In the genomic region with DNA sequence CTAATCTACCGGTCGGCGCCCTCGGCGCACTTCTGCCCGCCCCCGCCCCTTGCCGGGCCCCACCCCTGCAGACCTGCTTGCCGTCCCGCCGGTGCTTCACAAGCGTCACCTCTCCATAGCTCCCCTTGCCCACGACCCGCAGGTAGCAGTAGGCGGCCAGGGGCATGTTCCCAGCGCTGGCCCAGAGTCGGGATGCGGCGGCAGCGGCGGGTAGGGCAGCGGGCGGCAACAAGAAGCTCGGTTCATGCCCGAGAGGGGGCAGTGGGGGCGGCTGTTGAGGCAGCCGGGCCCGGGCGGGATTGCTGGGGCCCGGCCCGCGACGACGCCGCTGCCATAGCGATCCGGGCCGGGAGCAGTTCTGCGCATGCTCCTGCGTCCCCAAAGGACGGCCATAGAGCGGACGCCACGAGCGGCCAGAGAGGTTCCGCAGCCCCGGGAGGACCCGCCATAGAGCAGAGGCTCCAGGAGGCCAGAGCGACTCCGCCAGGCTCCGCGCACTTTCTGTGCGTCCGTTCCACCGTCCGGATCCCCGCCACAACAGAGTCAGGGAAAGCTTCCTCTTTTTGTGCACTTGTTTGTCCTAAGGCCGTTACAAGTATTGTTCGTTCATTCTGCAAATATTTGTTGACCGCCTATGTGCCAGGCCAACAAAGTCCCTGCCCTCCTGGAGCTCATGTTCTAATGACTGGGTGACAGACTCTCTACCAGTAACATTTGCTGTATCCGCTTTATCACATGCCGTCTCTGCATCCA, we compare ENCODE assay signal across 8 cellular contexts. TPM values are rescaled to one million over a fixed set of nuclear protein-coding genes. Genes with fewer than 3 reads are reported as not detected.
DNase-seq lines count a peak whose midpoint lies in the region; ATAC-seq, FAIRE-seq and TF ChIP-seq lines count a peak whose summit lies in the region.

TSS of gene NEK4 (minus strand) at position 360 of the 753 bp plus-strand sequence. CDS start at position 166, 194 bp downstream.

- CTCF ChIA-PET in mammary epithelial cell (lab: Charles Lee; ENCODE audit: low non-redundant PET) = interaction anchor here (0.5 to 0.7 kb wide), 2 partner anchors 91 to 433 kb away, joined by 4 to 6 read pairs; no protein-coding TSS in a partner anchor

- intact Hi-C loops in mammary epithelial cell (cut with micrococcal nuclease) = loop anchor here (1.0 kb wide), 1 partner anchor 29 kb away; no protein-coding TSS in a partner anchor

- H3K4me1 ChIP-seq in mammary epithelial cell (ENCODE audit: insufficient read depth, low read length) (peaks cover 15% of the 10 kb centered on the region), small intestine (ENCODE audit: control insufficient read depth in 2 of 2, insufficient read depth in 1 of 2, low read depth in 1 of 2, low read length in 1 of 2) (peaks cover 2% of the 10 kb centered on the region in 2 donors)

- H3K9me3 ChIP-seq in WERI-Rb-1 (ENCODE audit: severe bottlenecking) (no peaks in the 10 kb centered on the region), mammary epithelial cell (replicated peaks; ENCODE audit: insufficient read depth, low read length) (no peaks in the 10 kb centered on the region), small intestine (ENCODE audit: control insufficient read depth, low read depth) (no peaks in the 10 kb centered on the region)

- in situ Hi-C loops in mammary epithelial cell (cut with MboI; ENCODE audit: low sequenced_read_pairs in 2 of 2) = no loop called here

- H2AFZ ChIP-seq in mammary epithelial cell (ENCODE audit: low read depth, low read length) = peak within 1 kb of the TSS; percentile 100

- H3K4me3 ChIP-seq in WERI-Rb-1 (ENCODE audit: low read depth, low read length) (peak within 1 kb of the TSS; percentile 74), mammary epithelial cell (replicated peaks in 1 of 3; ENCODE audit: insufficient read depth in 1 of 3, low read depth in 2 of 3, low read length in 3 of 3) (peak within 1 kb of the TSS; percentile 76 to 82 (median 79)), small intestine (ENCODE audit: low read depth in 1 of 2, low read length in 2 of 2) (peak within 1 kb of the TSS; percentile 70 to 85)

- ATAC-seq in GM18907 (IDR thresholded peaks at IDR 0.05; ENCODE audit: unreplicated experiment) = peak; percentile 90
- peak; percentile 83 for ATAC-seq in HG03139 (IDR thresholded peaks at IDR 0.05; ENCODE audit: unreplicated experiment)

- 1% methylated on average over 29 of the region's 62 CpGs for whole genome bisulfite sequencing in mammary epithelial cell (ENCODE audit: low coverage, missing lambda C conversion rate)
- WGBS in small intestine, 3 donors = 0 to 1% (median 0%) methylated on average over 59 to 62 of the region's 62 CpGs

- no peak for FAIRE-seq in small intestine (lab: Jason Lieb, UNC)

- H3K27me3 ChIP-seq in WERI-Rb-1 (ENCODE audit: insufficient read depth, low read depth, severe bottlenecking) (no peaks in the 10 kb centered on the region), mammary epithelial cell (ENCODE audit: insufficient read depth, low read length) (no peaks in the 10 kb centered on the region), small intestine (ENCODE audit: control insufficient read depth in 2 of 2, insufficient read depth in 2 of 2, low read length in 2 of 2) (no peaks in the 10 kb centered on the region)

- DNase-seq in AG08395 (ENCODE audit: low spot score) (peak; percentile 98), NCI-H2227 (lab: John Stamatoyannopoulos, UW; ENCODE audit: unreplicated experiment) (peak; percentile 94), WERI-Rb-1 (peak; percentile 96), mammary epithelial cell (peak; percentile 87), iPS-NIHi11 (ENCODE audit: low spot score) (peak; percentile 98), small intestine (peak; percentile 92)

- H3K9ac ChIP-seq in mammary epithelial cell (ENCODE audit: insufficient read depth, low read length) = peak within 1 kb of the TSS; percentile 76

- H3K36me3 ChIP-seq in WERI-Rb-1 = peaks cover 20% of the 10 kb centered on the region
- H3K36me3 ChIP-seq in mammary epithelial cell (ENCODE audit: insufficient read depth, low read length) = peaks cover 6% of the 10 kb centered on the region
- peaks cover 0 to 2% of the 10 kb centered on the region in 2 donors for H3K36me3 ChIP-seq in small intestine (ENCODE audit: control insufficient read depth in 2 of 2, insufficient read depth in 2 of 2, low read length in 2 of 2)

- TSS peak; percentile 68 for BruUV-seq in mammary epithelial cell (replicated peaks; lab: Mats Ljungman, UMichigan)

- TF ChIP-seq CTCF in WERI-Rb-1 (IDR thresholded peaks at IDR 0.05; ENCODE audit: low read depth, low read length) (no peak), mammary epithelial cell (conservative IDR thresholded peaks at IDR 0.05 in 1 of 2, IDR thresholded peaks at IDR 0.05 in 1 of 2; ENCODE audit: extremely low read depth in 1 of 2, insufficient read depth in 1 of 2, low read depth in 1 of 2, low read length in 2 of 2) (no peak)

- peak within 1 kb of the TSS; percentile 92 for H3K4me2 ChIP-seq in mammary epithelial cell (ENCODE audit: insufficient read depth, low read depth, low read length)

- dilution Hi-C loops in mammary epithelial cell (cut with HindIII; ENCODE audit: low sequenced_read_pairs) = no loop called here

- peak within 1 kb of the TSS; percentile 79 for H3K27ac ChIP-seq in WERI-Rb-1
- peak within 1 kb of the TSS; percentile 64 for H3K27ac ChIP-seq in mammary epithelial cell (ENCODE audit: insufficient read depth, low read depth, low read length)
- H3K27ac ChIP-seq in small intestine (ENCODE audit: low read depth in 1 of 2, low read length in 1 of 2) = peak within 1 kb of the TSS; percentile 43 to 90

- H4K20me1 ChIP-seq in mammary epithelial cell (ENCODE audit: insufficient read depth, low read length) = no peaks in the 10 kb centered on the region

- H3K79me2 ChIP-seq in mammary epithelial cell (ENCODE audit: insufficient read depth, low read length) = peaks cover 25% of the 10 kb centered on the region

RNA-seq across cellular contexts. Expression of gene NEK4, which starts in this region (rescaled TPM):
- total RNA-seq in mammary epithelial cell = 10 to 100 TPM; 23.0 to 23.7 TPM
- polyA plus RNA-seq in mammary epithelial cell = 13.0 TPM
- polyA minus RNA-seq in mammary epithelial cell = 10.3 TPM
- 1 to 10 TPM; 3.0 to 8.5 (median 5.6) TPM for polyA plus RNA-seq in small intestine

Comparison
In these comparisons a context has a peak if more than half of its experiments do, and no peak if none do; other contexts are left out.
1. Peak in every context shown above with its lines: DNase-seq, ATAC-seq, H3K4me3 ChIP-seq and H3K27ac ChIP-seq.